19 cellular contexts compared by ENCODE assay signal in genomic region chrX:120575379-120576114, GRCh38. TPM values are rescaled to one million over a fixed set of nuclear protein-coding genes. Genes with fewer than 3 reads are reported as not detected.
DNase-seq lines count a peak whose midpoint lies in the region; ATAC-seq and TF ChIP-seq lines count a peak whose summit lies in the region.
"Had no signal": no experiment of that assay in that cellular context is flagged by ENCODE, and none has a peak within 500 bp of the region (broad histone marks: within the 10 kb centered on the region; RNA-seq: fewer than 3 reads in every experiment).

No MANE protein-coding gene starts in this region.

- no peak for ATAC-seq in left cardiac atrium
- ATAC-seq: T-cell had no signal

- H3K9ac ChIP-seq in ES-I3 (ENCODE audit: low read depth, low read length) = peak overlapping the region; percentile 26; the same call in 1 of the 2 replicates
- H3K9ac ChIP-seq: SK-N-SH had no signal

- POLR2A ChIA-PET in HEK293T (lab: Yijun Ruan, JAX) = interaction anchor here (1.9 kb wide), 1 partner anchor 14 kb away, joined by 4 read pairs; no protein-coding TSS in a partner anchor

- TF ChIP-seq POLR2A in thyroid gland (IDR thresholded peaks at IDR 0.05) = no peak

- CTCF ChIA-PET in HEK293T (lab: Yijun Ruan, JAX) = no interaction called here

- H3K27me3 ChIP-seq in thyroid gland = no peaks in the 10 kb centered on the region
- H3K27me3 ChIP-seq: Peyer's patch had no signal

- H3K27ac ChIP-seq in thyroid gland = no peak overlapping the region
- H3K27ac ChIP-seq: Peyer's patch had no signal

- intact Hi-C loops in thyroid gland (cut with DNase I) (no loop called here), left cardiac atrium (cut with DNase I) (no loop called here)

- H3K9me3 ChIP-seq in ES-I3 (ENCODE audit: control insufficient read depth, insufficient read depth, low read length) (no peaks in the 10 kb centered on the region), thyroid gland (no peaks in the 10 kb centered on the region)
- H3K9me3 ChIP-seq: Peyer's patch, SK-N-SH had no signal

- WGBS in thyroid gland, 2 donors = 86 to 91% methylated on average over 15 to 17 of the region's 18 CpGs

- H3K4me1 ChIP-seq in ES-I3 (ENCODE audit: insufficient read depth, low read length) = peaks cover 3% of the 10 kb centered on the region; the same call in 1 of the 2 replicates
- H3K4me1 ChIP-seq in thyroid gland = no peaks in the 10 kb centered on the region
- H3K4me1 ChIP-seq: Peyer's patch had no signal

- no peak overlapping the region for H3K4me3 ChIP-seq in thyroid gland (replicated peaks in 1 of 3)
- H3K4me3 ChIP-seq: Peyer's patch had no signal

- no peak for TF ChIP-seq CTCF in thyroid gland (IDR thresholded peaks at IDR 0.05)

- H3K36me3 ChIP-seq in ES-I3 (ENCODE audit: insufficient read depth, low read length) (no peaks in the 10 kb centered on the region), thyroid gland (no peaks in the 10 kb centered on the region)
- H3K36me3 ChIP-seq: Peyer's patch had no signal

- DNase-seq in HEK293T (ENCODE audit: extremely low spot score) = no peak
- peak; percentile 10 for DNase-seq in RPMI8226
- peak; percentile 13 for DNase-seq in iPS-NIHi11 (ENCODE audit: low spot score)
- DNase-seq in thyroid gland = no peak
- no peak for DNase-seq in left cardiac atrium
- no peak for DNase-seq in NK-92 (lab: John Stamatoyannopoulos, UW; ENCODE audit: unreplicated experiment)
- DNase-seq: CD4-positive, CD25-positive, alpha-beta regulatory T cell; DMS79 treated with DMSO at 0.1 percent for 48 hours; KG1; NCI-H1417 treated with DMSO at 0.1 percent for 48 hours; NCI-H2081; NCI-H345; NCI-H69; Peyer's patch; Right ventricle myocardium superior; SK-N-SH; T-cell; T-helper 9 cell had no signal

TF ChIP-seq in HEK293T, 16 proteins besides CTCF, POLR2A, EP300 and RAD21:
- TF ChIP-seq, protein P1, sequence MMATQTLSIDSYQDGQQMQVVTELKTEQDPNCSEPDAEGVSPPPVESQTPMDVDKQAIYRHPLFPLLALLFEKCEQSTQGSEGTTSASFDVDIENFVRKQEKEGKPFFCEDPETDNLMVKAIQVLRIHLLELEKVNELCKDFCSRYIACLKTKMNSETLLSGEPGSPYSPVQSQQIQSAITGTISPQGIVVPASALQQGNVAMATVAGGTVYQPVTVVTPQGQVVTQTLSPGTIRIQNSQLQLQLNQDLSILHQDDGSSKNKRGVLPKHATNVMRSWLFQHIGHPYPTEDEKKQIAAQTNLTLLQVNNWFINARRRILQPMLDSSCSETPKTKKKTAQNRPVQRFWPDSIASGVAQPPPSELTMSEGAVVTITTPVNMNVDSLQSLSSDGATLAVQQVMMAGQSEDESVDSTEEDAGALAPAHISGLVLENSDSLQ (IDR thresholded peaks at IDR 0.05) = peak; percentile 75
- no peak for TF ChIP-seq CTBP1 (IDR thresholded peaks at IDR 0.05; ENCODE audit: borderline replicate concordance)
- TF ChIP-seq SP1 (IDR thresholded peaks at IDR 0.05) = no peak
- peak; percentile 87 for TF ChIP-seq L3MBTL2 (conservative IDR thresholded peaks at IDR 0.05)

RNA-seq across cellular contexts. Expression of gene CUL4B, which starts 14.8 kb away (rescaled TPM):
- 10 to 100 TPM; 34.4 to 54.4 (median 42.2) TPM for total RNA-seq in thyroid gland
- 10 to 100 TPM; 23.7 to 29.1 TPM for total RNA-seq in left cardiac atrium

RNA-seq across cellular contexts. Expression of gene MCTS1, which starts 28.4 kb away (rescaled TPM):
- total RNA-seq in thyroid gland = 10 to 100 TPM; 25.0 to 36.2 (median 30.1) TPM
- total RNA-seq in left cardiac atrium = 10 to 100 TPM; 31.3 to 34.9 TPM

RNA-seq across cellular contexts. Expression of gene C1GALT1C1, which starts 54.3 kb away (rescaled TPM):
- 10 to 100 TPM; 29.3 to 36.3 (median 33.2) TPM for total RNA-seq in thyroid gland
- 10 to 100 TPM; 21.0 to 29.1 TPM for total RNA-seq in left cardiac atrium

Comparison
In these comparisons a context has a peak if more than half of its experiments do, and no peak if none do; other contexts are left out.
1. DNase-seq: peak in RPMI8226 (single experiment) and iPS-NIHi11 (single experiment); none in HEK293T (single experiment), thyroid gland (0 of 2), left cardiac atrium (single experiment) and NK-92 (single experiment).